In the genomic region with DNA sequence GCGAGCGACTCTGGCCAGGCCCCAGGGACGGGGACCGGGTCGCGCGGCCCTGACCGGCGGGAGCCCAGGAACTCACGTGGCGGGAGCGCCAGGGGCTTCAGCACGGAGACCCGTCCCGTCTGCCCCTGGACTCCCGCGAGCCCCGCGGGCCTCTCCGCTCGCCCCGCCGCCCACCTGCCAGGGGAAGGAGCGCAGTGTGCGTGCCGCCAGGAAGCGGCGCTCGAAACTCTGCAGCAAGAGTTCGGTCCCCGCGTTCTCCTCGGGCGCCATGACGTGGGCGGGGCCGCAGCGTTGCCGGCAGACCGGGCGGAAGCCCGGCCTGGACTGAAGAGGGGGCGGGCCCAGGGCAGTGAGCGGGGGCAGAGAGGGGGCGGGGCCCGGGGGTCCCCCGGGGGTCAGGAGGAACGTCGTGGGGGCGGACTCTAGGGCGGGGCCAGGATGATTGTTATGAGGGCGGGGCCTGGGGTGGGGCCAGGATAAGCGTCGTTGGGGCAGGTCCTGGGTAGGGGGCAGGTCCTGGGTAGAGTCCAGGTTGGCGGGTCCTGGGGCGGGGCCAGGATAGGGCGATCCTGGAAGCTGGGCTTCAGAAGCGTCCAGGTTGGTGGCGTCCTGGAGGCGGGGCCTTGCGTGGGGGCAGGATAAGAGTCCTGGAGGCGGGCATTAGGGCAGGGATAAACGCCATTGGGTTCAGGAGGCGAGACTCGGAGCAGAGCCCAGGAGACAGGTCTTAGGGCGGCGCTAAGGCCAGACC, we compare ENCODE assay signal across 8 cellular contexts. TPM values are rescaled to one million over a fixed set of nuclear protein-coding genes. Genes with fewer than 3 reads are reported as not detected.
DNase-seq lines count a peak whose midpoint lies in the region; ATAC-seq, FAIRE-seq and TF ChIP-seq lines count a peak whose summit lies in the region.
"Not testable (repeated sequence)": the region's sequence is repeated elsewhere in the genome, so short reads cannot be mapped to it uniquely, and the experiment has no call there.

A gene with protein sequence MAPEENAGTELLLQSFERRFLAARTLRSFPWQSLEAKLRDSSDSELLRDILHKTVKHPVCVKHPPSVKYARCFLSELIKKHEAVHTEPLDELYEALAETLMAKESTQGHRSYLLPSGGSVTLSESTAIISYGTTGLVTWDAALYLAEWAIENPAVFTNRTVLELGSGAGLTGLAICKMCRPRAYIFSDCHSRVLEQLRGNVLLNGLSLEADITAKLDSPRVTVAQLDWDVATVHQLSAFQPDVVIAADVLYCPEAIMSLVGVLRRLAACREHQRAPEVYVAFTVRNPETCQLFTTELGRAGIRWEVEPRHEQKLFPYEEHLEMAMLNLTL (minus strand): TSS at position 326 of the 751 bp plus-strand sequence. CDS start 56 bp downstream, at position 270.

- 0% methylated on average over 9 of the region's 67 CpGs for WGBS in A549 (ENCODE audit: missing lambda C conversion rate)

- CTCF ChIA-PET in A549 (lab: Yijun Ruan, JAX): not testable (repeated sequence)

- ATAC-seq in A549: peak; percentile 97 to 99
- ATAC-seq in GM18907 (IDR thresholded peaks at IDR 0.05; ENCODE audit: unreplicated experiment): peak; percentile 98
- ATAC-seq in HG03139 (IDR thresholded peaks at IDR 0.05; ENCODE audit: unreplicated experiment): peak; percentile 97

- not testable (repeated sequence) for TF ChIP-seq CTCF in A549 (IDR thresholded peaks at IDR 0.05); VCaP (conservative IDR thresholded peaks at IDR 0.05); bronchial epithelial cell (IDR thresholded peaks at IDR 0.05; ENCODE audit: insufficient read depth, low read length, severe bottlenecking)

- not testable (repeated sequence) for TF ChIP-seq RAD21 in A549 (conservative IDR thresholded peaks at IDR 0.05 in 1 of 2, IDR thresholded peaks at IDR 0.05 in 1 of 2)

- H3K4me2 ChIP-seq in A549: peak within 1 kb of the TSS; percentile 84

- H3K36me3 ChIP-seq in bronchial epithelial cell (ENCODE audit: control insufficient read depth, insufficient read depth, low read length): not testable (repeated sequence)

- POLR2A ChIA-PET in A549 (lab: Yijun Ruan, JAX): interaction anchor here (0.6 to 2.0 kb wide), 2 partner anchors 21 to 92 kb away, joined by 4 to 6 read pairs; no protein-coding TSS in a partner anchor

- H3K4me3 ChIP-seq in A549: peak within 1 kb of the TSS; percentile 94
- H3K4me3 ChIP-seq in bronchial epithelial cell (ENCODE audit: low read depth, low read length): peak within 1 kb of the TSS; percentile 66
- peak within 1 kb of the TSS; percentile 61 to 91 (median 80) for H3K4me3 ChIP-seq in skin epidermis

- TF ChIP-seq POLR2A in A549 (IDR thresholded peaks at IDR 0.05; ENCODE audit: low read length): peak; percentile 38; the same call in 1 of the 2 replicates

- not testable (repeated sequence) for H3K4me1 ChIP-seq in A549

- DNase-seq in A549 (ENCODE audit: low read depth in 1 of 2, low spot score in 1 of 2): peak; percentile 58 to 99
- DNase-seq in NCI-H2196 treated with DMSO at 0.1 percent for 48 hours (lab: John Stamatoyannopoulos, UW; ENCODE audit: unreplicated experiment): peak; percentile 97
- DNase-seq in bronchial epithelial cell (ENCODE audit: low read depth): peak; percentile 97
- peak; percentile 91 for DNase-seq in iPS-NIHi11 (ENCODE audit: low spot score)

- H3K27me3 ChIP-seq in bronchial epithelial cell (ENCODE audit: control insufficient read depth, insufficient read depth, low read length): not testable (repeated sequence)

- not testable (repeated sequence) for H3K9me3 ChIP-seq in A549

- peak within 1 kb of the TSS; percentile 95 to 99 for H3K27ac ChIP-seq in A549
- H3K27ac ChIP-seq in VCaP: peak within 1 kb of the TSS; percentile 50
- H3K27ac ChIP-seq in skin epidermis: peak within 1 kb of the TSS in 20 of 21 experiments; percentile 49 to 93 (median 83)

- FAIRE-seq in A549 (lab: Jason Lieb, UNC); bronchial epithelial cell (lab: Jason Lieb, UNC): not testable (repeated sequence)

- not testable (repeated sequence) for TF ChIP-seq EP300 in A549 (IDR thresholded peaks at IDR 0.05)

TF ChIP-seq in A549, 52 proteins besides CTCF, POLR2A, EP300 and RAD21:
- TF ChIP-seq, protein P1, sequence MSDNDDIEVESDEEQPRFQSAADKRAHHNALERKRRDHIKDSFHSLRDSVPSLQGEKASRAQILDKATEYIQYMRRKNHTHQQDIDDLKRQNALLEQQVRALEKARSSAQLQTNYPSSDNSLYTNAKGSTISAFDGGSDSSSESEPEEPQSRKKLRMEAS (IDR thresholded peaks at IDR 0.05): peak; percentile 28; the same call in 1 of the 2 replicates
- TF ChIP-seq PHF8 (IDR thresholded peaks at IDR 0.05; ENCODE audit: borderline replicate concordance, low read depth): peak; percentile 71; the same call in 1 of the 2 replicates
- 0 out of 5 replicates have a peak, but pooled peaks of 1 of the 2 experiments have one; percentile 41 for TF ChIP-seq JUN (IDR thresholded peaks at IDR 0.05)

RNA-seq across cellular contexts. Expression of the gene that starts here (rescaled TPM):
- polyA plus RNA-seq in A549 (2011; rRNA removed) (14.8 and 15.5 TPM in 2 replicates), A549 (2017; fragmentation: RNase III; extraction: RNeasy Plus Mini Kit Qiagen cat#74134 plus additional on column Dnase treatment) (22.1 to 24.9 TPM (median 22.6 TPM) in 3 replicates)
- polyA plus RNA-seq in A549 (2012; cell fraction: cytosol; rRNA removed): 26.3 and 35.9 TPM in 2 replicates
- 35.2 and 51.4 TPM in 2 replicates for polyA plus RNA-seq in A549 (2012; cell fraction: nucleus; rRNA removed)
- polyA minus RNA-seq in A549 (2011; rRNA and poly(A)+ RNA removed): 16.2 and 19.1 TPM in 2 replicates
- total RNA-seq in bronchial epithelial cell: 12.3 and 16.6 TPM in 2 replicates

Comparison
In these comparisons a context has a peak if more than half of its experiments do, and no peak if none do; other contexts are left out.
1. Peak in every context shown above with its lines: DNase-seq, ATAC-seq, H3K4me3 ChIP-seq and H3K27ac ChIP-seq.